In genomic region chr5:140342287-140342686, GRCh38 we compare ENCODE assay signal across 1 cellular context.
TF ChIP-seq lines count a peak whose summit lies in the region.

No MANE protein-coding gene starts in this region.

TF ChIP-seq in HEK293T, 16 proteins besides CTCF, POLR2A, EP300 and RAD21:
- TF ChIP-seq FOXM1 (IDR thresholded peaks at IDR 0.05; ENCODE audit: borderline replicate concordance): no peak
- TF ChIP-seq L3MBTL2 (conservative IDR thresholded peaks at IDR 0.05): no peak
- no peak for TF ChIP-seq CTBP1 (IDR thresholded peaks at IDR 0.05; ENCODE audit: borderline replicate concordance)
- no peak for TF ChIP-seq BHLHE40 (IDR thresholded peaks at IDR 0.05; ENCODE audit: borderline replicate concordance)
- no peak for TF ChIP-seq SP1 (IDR thresholded peaks at IDR 0.05)
- no peak for TF ChIP-seq HDGF (IDR thresholded peaks at IDR 0.05; ENCODE audit: borderline replicate concordance)
- TF ChIP-seq FOXK2 (IDR thresholded peaks at IDR 0.05): no peak
- TF ChIP-seq FOXA1 (IDR thresholded peaks at IDR 0.05): no peak
- no peak for TF ChIP-seq ELF4 (IDR thresholded peaks at IDR 0.05)
- no peak for TF ChIP-seq TARDBP (IDR thresholded peaks at IDR 0.05)
- TF ChIP-seq PKNOX1 (IDR thresholded peaks at IDR 0.05): no peak
- no peak for TF ChIP-seq NFRKB (IDR thresholded peaks at IDR 0.05)
- TF ChIP-seq LEF1 (IDR thresholded peaks at IDR 0.05; ENCODE audit: borderline replicate concordance): no peak
- TF ChIP-seq ZNF384 (IDR thresholded peaks at IDR 0.05): no peak
- no peak for TF ChIP-seq ARNT (IDR thresholded peaks at IDR 0.05)
- no peak for TF ChIP-seq SUZ12 (IDR thresholded peaks at IDR 0.05)
